In the genomic region with DNA sequence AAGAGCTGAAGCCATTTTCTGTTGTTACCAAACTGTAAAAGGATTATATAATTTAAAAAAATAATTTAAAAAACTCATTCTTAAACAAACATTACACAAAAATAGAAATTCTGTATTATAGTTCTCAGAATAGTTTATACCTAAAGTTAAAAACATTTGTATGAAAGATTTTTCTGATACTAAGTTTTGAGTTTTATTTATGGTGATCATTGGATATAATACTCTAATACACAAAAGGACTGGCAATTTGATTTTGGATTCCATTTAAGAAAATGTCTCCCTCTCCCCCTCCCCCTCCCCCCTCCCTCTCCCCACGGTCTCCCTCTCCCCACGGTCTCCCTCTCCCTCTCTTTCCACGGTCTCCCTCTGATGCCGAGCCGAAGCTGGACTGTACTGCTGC, we compare ENCODE assay signal across 28 cellular contexts.
"Had no signal": no experiment of that assay in that cellular context is flagged by ENCODE, and none has a peak within 500 bp of the region (broad histone marks: within the 10 kb centered on the region; RNA-seq: fewer than 3 reads in every experiment).

No MANE protein-coding gene starts in this region.

- H3K4me1 ChIP-seq: adrenal gland, body of pancreas, colonic mucosa, esophagus squamous epithelium had no signal

- H3K4me3 ChIP-seq: adrenal gland, body of pancreas, colonic mucosa, esophagus squamous epithelium had no signal

- ATAC-seq: activated CD4-positive, alpha-beta T cell treated with anti-CD3 and anti-CD28 coated beads for 36 hours; activated CD8-positive, alpha-beta memory T cell treated with anti-CD3 and anti-CD28 coated beads, Interleukin-2, amount 10 ng/mL, durations not matched to agents 7 days and 5 days; activated CD8-positive, alpha-beta T cell treated with anti-CD3 and anti-CD28 coated beads, Interleukin-2, amount 10 ng/mL, durations not matched to agents 7 days and 5 days; activated naive CD8-positive, alpha-beta T cell treated with anti-CD3 and anti-CD28 coated beads, Interleukin-2, amount 50 U/mL, for 24 hours; body of pancreas had no signal

- H3K27me3 ChIP-seq: adrenal gland, body of pancreas, colonic mucosa, esophagus squamous epithelium had no signal

- H3K27ac ChIP-seq: adrenal gland, body of pancreas, colonic mucosa, epithelial cell of prostate, esophagus squamous epithelium had no signal

- DNase-seq: activated CD4-positive, alpha-beta memory T cell treated with anti-CD3 and anti-CD28 coated beads for 36 hours; activated CD4-positive, alpha-beta T cell treated with anti-CD3 and anti-CD28 coated beads for 36 hours; activated CD4-positive, alpha-beta T cell treated with anti-CD3 and anti-CD28 coated beads, Interleukin-2, amount 10 ng/mL, durations not matched to agents 24 days and 14 days; activated CD4-positive, CD25-positive, alpha-beta regulatory T cell; activated CD4-positive, CD25-positive, alpha-beta regulatory T cell treated with anti-CD3 and anti-CD28 coated beads, Interleukin-2, amount 50 U/mL, for 72 hours; activated CD8-positive, alpha-beta memory T cell treated with anti-CD3 and anti-CD28 coated beads, Interleukin-2, amount 10 ng/mL, durations not matched to agents 7 days and 5 days; activated CD8-positive, alpha-beta memory T cell treated with anti-CD3 and anti-CD28 coated beads, Interleukin-2, amount 50 U/mL, for 4 hours; activated CD8-positive, alpha-beta T cell treated with anti-CD3 and anti-CD28 coated beads, Interleukin-2, amount 10 ng/mL, durations not matched to agents 7 days and 5 days; activated effector memory CD4-positive, alpha-beta T cell treated with anti-CD3 and anti-CD28 coated beads, Interleukin-2, amount 50 U/mL, for 16 hours; activated naive CD4-positive, alpha-beta T cell treated with anti-CD3 and anti-CD28 coated beads for 36 hours; activated naive CD8-positive, alpha-beta T cell treated with anti-CD3 and anti-CD28 coated beads for 36 hours; activated naive CD8-positive, alpha-beta T cell treated with anti-CD3 and anti-CD28 coated beads, Interleukin-2, amount 50 U/mL, for 24 hours; activated T-cell treated with anti-CD3 and anti-CD28 coated beads, Interleukin-2, amount 50 U/mL, for 1 hour; activated T-cell treated with anti-CD3 and anti-CD28 coated beads, Interleukin-2, amount 50 U/mL, for 48 hours; adrenal gland; amygdala; aorta; body of pancreas; caudate nucleus; colonic mucosa; effector CD8-positive, alpha-beta T cell; esophagus squamous epithelium; foreskin melanocyte; head of caudate nucleus; T-helper 2 cell had no signal

- H3K9me3 ChIP-seq: adrenal gland, body of pancreas, colonic mucosa, esophagus squamous epithelium had no signal

- FAIRE-seq: endometrium, endothelial cell of umbilical vein had no signal
